Comparison of ENCODE assay signal across 14 cellular contexts in genomic region chr18:79108520-79109215, GRCh38.
"Had no signal": no experiment of that assay in that cellular context is flagged by ENCODE, and none has a peak within 500 bp of the region (broad histone marks: within the 10 kb centered on the region; RNA-seq: fewer than 3 reads in every experiment).

No MANE protein-coding gene starts in this region.

- DNase-seq: activated CD4-positive, alpha-beta memory T cell treated with anti-CD3 and anti-CD28 coated beads, Interleukin-2, amount 10 ng/mL, durations not matched to agents 7 days and 5 days; activated CD4-positive, alpha-beta T cell treated with anti-CD3 and anti-CD28 coated beads for 36 hours; activated effector memory CD4-positive, alpha-beta T cell treated with Interleukin-2 at 50 U/mL for 16 hours; activated naive CD4-positive, alpha-beta T cell treated with anti-CD3 and anti-CD28 coated beads, Interleukin-2, amount 50 U/mL, for 16 hours; activated T-cell treated with anti-CD3 and anti-CD28 coated beads, Interleukin-2, amount 50 U/mL, for 4 hours; glutamatergic neuron; kidney; stimulated activated CD4-positive, alpha-beta T cell treated with anti-CD3 and anti-CD28 coated beads, Interleukin-15, amount 100 ng/mL, for 24 hours; stimulated activated CD4-positive, alpha-beta T cell treated with anti-CD3 and anti-CD28 coated beads, Interleukin-4, amount 100 ng/mL, for 1 hour; stimulated activated naive CD4-positive, alpha-beta T cell treated with Interleukin-2 at 50 U/mL for 16 hours; T-helper 17 cell; trophoblast cell had no signal

- H3K4me3 ChIP-seq: suprapubic skin had no signal

- ATAC-seq: esophagus mucosa, T-helper 17 cell had no signal

- H3K36me3 ChIP-seq: suprapubic skin had no signal

- H3K27ac ChIP-seq: suprapubic skin had no signal

- H3K9me3 ChIP-seq: suprapubic skin had no signal

- H3K27me3 ChIP-seq: suprapubic skin had no signal
